8 cellular contexts compared by ENCODE assay signal in the genomic region with DNA sequence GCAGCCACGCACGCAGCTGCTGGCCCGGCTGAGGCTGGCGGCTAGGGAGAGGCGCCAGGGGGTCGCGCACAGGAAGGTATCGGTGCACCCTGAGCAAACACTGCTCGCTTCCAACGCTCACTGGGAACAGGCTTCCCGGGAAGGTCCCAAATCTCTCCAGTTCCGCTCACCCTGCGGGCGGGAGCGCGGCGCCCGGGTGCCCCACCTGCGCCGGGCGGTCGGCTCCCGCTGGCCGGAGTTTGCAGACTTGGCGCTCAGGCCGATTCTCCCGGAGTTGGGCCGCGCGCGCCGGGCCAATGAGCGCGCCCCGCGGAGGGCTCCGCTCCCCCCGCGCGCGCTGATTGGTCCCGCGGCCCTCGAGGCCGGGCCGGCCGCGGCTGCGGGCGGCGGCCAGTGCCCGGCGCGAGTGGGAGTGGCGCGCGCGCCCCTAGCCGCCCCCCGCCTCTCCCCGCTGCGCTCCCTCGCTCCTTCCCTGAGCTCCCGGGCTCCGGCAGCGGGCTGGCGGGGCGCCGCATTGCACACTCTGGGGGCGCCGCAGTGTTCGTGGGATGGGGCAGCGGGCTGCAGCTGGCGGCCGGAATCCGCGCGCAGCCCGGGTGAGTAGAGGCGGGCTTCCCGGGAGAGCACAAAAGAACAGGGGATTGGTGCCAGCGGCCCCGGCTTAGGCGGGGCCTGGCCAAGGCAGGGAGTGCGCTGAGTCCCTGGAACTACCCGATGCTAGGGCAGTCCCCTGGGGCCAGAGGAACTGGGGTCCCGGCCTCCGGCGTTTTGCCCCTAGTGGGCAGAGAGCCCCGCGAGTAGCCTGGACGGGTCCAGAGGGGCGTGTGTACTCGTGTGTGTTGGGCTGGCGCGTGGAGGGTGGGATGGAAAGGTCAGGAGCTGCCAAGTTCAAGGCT. TPM values are rescaled to one million over a fixed set of nuclear protein-coding genes. Genes with fewer than 3 reads are reported as not detected.
DNase-seq lines count a peak whose midpoint lies in the region; ATAC-seq, FAIRE-seq and TF ChIP-seq lines count a peak whose summit lies in the region.

Gene LYPD6, plus strand, starts transcription at position 461 of the 896 bp plus-strand sequence. CDS start 107,122 bp downstream, outside the sequence.

- H3K9me2 ChIP-seq in SU-DHL-6 (replicated peaks; ENCODE audit: insufficient read depth, low read length), result no peaks in the 10 kb centered on the region

- ATAC-seq in effector memory CD8-positive, alpha-beta T cell (replicated peaks), result no peak

- no peaks in the 10 kb centered on the region for H3K4me1 ChIP-seq in fibroblast of lung (ENCODE audit: control insufficient read depth, extremely low read depth, insufficient read depth, low read length)
- peaks cover 0 to 13% of the 10 kb centered on the region in 2 donors for H3K4me1 ChIP-seq in muscle layer of duodenum (ENCODE audit: control insufficient read depth in 1 of 2, insufficient read depth in 2 of 2, low read length in 2 of 2)

- no peak for TF ChIP-seq CTCF in SU-DHL-6 (IDR thresholded peaks at IDR 0.05; ENCODE audit: insufficient read depth, low read length, poor library complexity, severe bottlenecking)
- TF ChIP-seq CTCF in fibroblast of lung (conservative IDR thresholded peaks at IDR 0.05 in 1 of 2, IDR thresholded peaks at IDR 0.05 in 1 of 2; ENCODE audit: low read depth in 1 of 2, low read length in 2 of 2), result no peak

- H3K4me2 ChIP-seq in SU-DHL-6 (ENCODE audit: low read depth, low read length, poor library complexity, severe bottlenecking) (peak within 1 kb of the TSS; percentile 76), fibroblast of lung (ENCODE audit: extremely low read depth, insufficient read depth, low read length) (peak within 1 kb of the TSS; percentile 89)

- H3K27ac ChIP-seq in SU-DHL-6 (ENCODE audit: low read depth, low read length), result no peak within 1 kb of the TSS
- H3K27ac ChIP-seq in fibroblast of lung (ENCODE audit: insufficient read depth, low read length), result no peak within 1 kb of the TSS
- H3K27ac ChIP-seq in muscle layer of duodenum (ENCODE audit: low read length), result no peak within 1 kb of the TSS

- H3K27ac Mint-ChIP-seq in effector memory CD8-positive, alpha-beta T cell, result no peak within 1 kb of the TSS

- H4K20me1 ChIP-seq in SU-DHL-6 (ENCODE audit: low read depth, low read length) (no peaks in the 10 kb centered on the region), fibroblast of lung (ENCODE audit: control insufficient read depth, extremely low read depth, insufficient read depth, low read length) (no peaks in the 10 kb centered on the region)

- DNase-seq in H7, result peak; percentile 96
- peak; percentile 80 for DNase-seq in M059J (ENCODE audit: low read depth)
- DNase-seq in fibroblast of lung (ENCODE audit: low read depth in 2 of 2), result peak; percentile 66 to 76
- DNase-seq in urothelium cell line (ENCODE audit: low spot score), result peak; percentile 95
- no peak for DNase-seq in effector memory CD8-positive, alpha-beta T cell

- H3F3A ChIP-seq in SU-DHL-6 (ENCODE audit: insufficient read depth), result no peaks in the 10 kb centered on the region

- H3K4me1 Mint-ChIP-seq in effector memory CD8-positive, alpha-beta T cell (ENCODE audit: low read depth in 2 of 2), result peaks cover 0 to 5% of the 10 kb centered on the region in 2 donors

- peak within 1 kb of the TSS; percentile 40; the same call in 1 of the 2 replicates for H3K4me3 ChIP-seq in GM08714 (ENCODE audit: low read length)
- H3K4me3 ChIP-seq in H7 (ENCODE audit: insufficient read depth, low read depth, low read length), result peak within 1 kb of the TSS; percentile 89
- H3K4me3 ChIP-seq in SU-DHL-6 (ENCODE audit: insufficient read depth, low read length, poor library complexity, severe bottlenecking), result peak within 1 kb of the TSS; percentile 58
- H3K4me3 ChIP-seq in fibroblast of lung (replicated peaks in 1 of 4; ENCODE audit: control extremely low read depth in 1 of 4, insufficient read depth in 1 of 4, low read depth in 3 of 4, low read length in 4 of 4), result peak within 1 kb of the TSS; percentile 65 to 80 (median 70)
- peak within 1 kb of the TSS; percentile 69 to 93 for H3K4me3 ChIP-seq in muscle layer of duodenum (ENCODE audit: low read depth in 1 of 2, low read length in 2 of 2)

- peak within 1 kb of the TSS; percentile 55 for H3K9ac ChIP-seq in SU-DHL-6 (ENCODE audit: low read length)
- H3K9ac ChIP-seq in fibroblast of lung (ENCODE audit: insufficient read depth, low read length), result peak within 1 kb of the TSS; percentile 40

- H3K79me2 ChIP-seq in SU-DHL-6 (ENCODE audit: insufficient read depth, low read length) (no peaks in the 10 kb centered on the region), fibroblast of lung (ENCODE audit: control insufficient read depth, insufficient read depth, low read length) (no peaks in the 10 kb centered on the region)

- no peaks in the 10 kb centered on the region for H3K9me3 Mint-ChIP-seq in effector memory CD8-positive, alpha-beta T cell

- no peaks in the 10 kb centered on the region for H3K36me3 Mint-ChIP-seq in effector memory CD8-positive, alpha-beta T cell (ENCODE audit: insufficient read depth)

- H3K4me3 Mint-ChIP-seq in effector memory CD8-positive, alpha-beta T cell, result no peak within 1 kb of the TSS

- H3K27me3 ChIP-seq in H7 (ENCODE audit: control insufficient read depth, insufficient read depth, low read length), result peaks cover 8% of the 10 kb centered on the region
- no peaks in the 10 kb centered on the region for H3K27me3 ChIP-seq in SU-DHL-6 (ENCODE audit: low read length)
- peaks cover 8% of the 10 kb centered on the region for H3K27me3 ChIP-seq in fibroblast of lung (ENCODE audit: control insufficient read depth, insufficient read depth, low read length)
- H3K27me3 ChIP-seq in muscle layer of duodenum (ENCODE audit: low read depth, low read length), result no peaks in the 10 kb centered on the region

- H2AFZ ChIP-seq in SU-DHL-6 (ENCODE audit: low read depth, low read length, severe bottlenecking) (peak within 1 kb of the TSS; percentile 85), fibroblast of lung (ENCODE audit: low read length) (peak within 1 kb of the TSS; percentile 74)

- no peak for FAIRE-seq in urothelium cell line (lab: Jason Lieb, UNC)

- peaks cover 44 to 58% of the 10 kb centered on the region in 2 donors for H3K27me3 Mint-ChIP-seq in effector memory CD8-positive, alpha-beta T cell

- H3K9me3 ChIP-seq in SU-DHL-6 (ENCODE audit: insufficient read depth, low read length) (no peaks in the 10 kb centered on the region), fibroblast of lung (ENCODE audit: control insufficient read depth, insufficient read depth, low read depth, low read length) (no peaks in the 10 kb centered on the region), muscle layer of duodenum (ENCODE audit: control insufficient read depth in 1 of 2, low read length in 2 of 2) (no peaks in the 10 kb centered on the region)

- H3K36me3 ChIP-seq in H7 (replicated peaks; ENCODE audit: control insufficient read depth, insufficient read depth, low read length), result no peaks in the 10 kb centered on the region
- H3K36me3 ChIP-seq in SU-DHL-6 (ENCODE audit: low read length), result no peaks in the 10 kb centered on the region
- no peaks in the 10 kb centered on the region for H3K36me3 ChIP-seq in fibroblast of lung (ENCODE audit: control insufficient read depth, insufficient read depth, low read length)
- no peaks in the 10 kb centered on the region for H3K36me3 ChIP-seq in muscle layer of duodenum (ENCODE audit: control insufficient read depth in 1 of 2, insufficient read depth in 2 of 2, low read length in 2 of 2)

RNA-seq across cellular contexts. Expression of gene LYPD6, which starts in this region (rescaled TPM):
- 2.9 and 3.0 TPM in 2 replicates for total RNA-seq in H7 (2014; rRNA removed; shearing (Covaris generic))
- 6.9 and 11.3 TPM in 2 replicates for total RNA-seq in M059J (2014; rRNA removed; shearing (Covaris generic))
- total RNA-seq in fibroblast of lung, result under 0.01 and 0.17 TPM in 2 replicates
- polyA plus RNA-seq in fibroblast of lung, result 1.8 and 3.7 TPM in 2 replicates
- 0.80 and 1.6 TPM in 2 replicates for polyA plus RNA-seq in fibroblast of lung (2012)
- 2.1 and 3.3 TPM in 2 replicates for polyA minus RNA-seq in fibroblast of lung (ENCODE audit: low replicate concordance)

Comparison
In these comparisons a context has a peak if more than half of its experiments do, and no peak if none do; other contexts are left out.
1. DNase-seq: peak in H7 (single experiment), M059J (single experiment), fibroblast of lung (2 of 2) and urothelium cell line (single experiment); none in effector memory CD8-positive, alpha-beta T cell (0 of 3).
2. Peak in every context shown above with its lines, with median percentiles within 50 percentile points of each other: H3K4me3 ChIP-seq.